ENCODE assay signal across 10 cellular contexts in genomic region chr4:101334963-101335572, GRCh38. TPM values are rescaled to one million over a fixed set of nuclear protein-coding genes. Genes with fewer than 3 reads are reported as not detected.
DNase-seq lines count a peak whose midpoint lies in the region; ATAC-seq and TF ChIP-seq lines count a peak whose summit lies in the region.
"Had no signal": no experiment of that assay in that cellular context is flagged by ENCODE, and none has a peak within 500 bp of the region (broad histone marks: within the 10 kb centered on the region; RNA-seq: fewer than 3 reads in every experiment).

No MANE protein-coding gene starts in this region.

- intact Hi-C loops in CD4-positive, alpha-beta memory T cell (cut with micrococcal nuclease), result no loop called here
- intact Hi-C loops in activated B cell treated with CpG ODN at 0.5 μM for 24 hours (cut with micrococcal nuclease), result loop anchor here (1.0 kb wide), 1 partner anchor 9 kb away; no protein-coding TSS in a partner anchor
- intact Hi-C loops in psoas muscle (cut with DNase I), result loop anchor here in 1 of 2 donors (5.0 kb wide), 1 partner anchor 48 kb away; no protein-coding TSS in a partner anchor

- no peak overlapping the region for H3K4me3 ChIP-seq in CD4-positive, alpha-beta memory T cell (ENCODE audit: low read length in 2 of 2)
- no peak overlapping the region for H3K4me3 ChIP-seq in psoas muscle
- H3K4me3 ChIP-seq: coronary artery had no signal

- TF ChIP-seq CTCF in activated B cell treated with CpG ODN at 0.5 μM for 24 hours (IDR thresholded peaks at IDR 0.05), result no peak
- TF ChIP-seq CTCF in psoas muscle (IDR thresholded peaks at IDR 0.05), result no peak
- no peak for TF ChIP-seq CTCF in foreskin keratinocyte (conservative IDR thresholded peaks at IDR 0.05)

- DNase-seq in CD4-positive, alpha-beta memory T cell, result peak in 2 of 5 donors; percentile 4 to 5
- no peak for DNase-seq in activated B cell treated with CpG ODN at 0.5 μM for 24 hours
- DNase-seq in AML-193 (lab: John Stamatoyannopoulos, UW), result no peak
- no peak for DNase-seq in psoas muscle
- no peak for DNase-seq in foreskin keratinocyte
- DNase-seq in cortex of kidney (lab: John Stamatoyannopoulos, UW), result no peak
- DNase-seq: KBM-7 had no signal

- ATAC-seq in GM19035 (IDR thresholded peaks at IDR 0.05; ENCODE audit: unreplicated experiment) (peak; percentile 48), HG02973 (IDR thresholded peaks at IDR 0.05; ENCODE audit: unreplicated experiment) (peak; percentile 66), activated B cell treated with CpG ODN at 0.5 μM for 24 hours (ENCODE audit: low read depth) (peak; percentile 26), psoas muscle (no peak), foreskin keratinocyte (no peak)

- POLR2A ChIA-PET in CD4-positive, alpha-beta memory T cell (lab: Charles Lee; ENCODE audit: partially characterized antibody), result interaction anchor here (1.7 kb wide), 1 partner anchor 12 kb away, joined by 6 read pairs; the partner anchor contains the start of gene PPP3CA
- POLR2A ChIA-PET in activated B cell treated with CpG ODN at 0.5 μM for 24 hours (lab: Charles Lee), result no interaction called here

- H3K4me3 Mint-ChIP-seq in CD4-positive, alpha-beta memory T cell, result peak overlapping the region in 7 of 8 donors; percentile 3 to 79 (median 46)
- H3K4me3 Mint-ChIP-seq in activated B cell treated with CpG ODN at 0.5 μM for 24 hours, result no peak overlapping the region

- no peaks in the 10 kb centered on the region for H3K36me3 ChIP-seq in CD4-positive, alpha-beta memory T cell (ENCODE audit: insufficient read depth, low read length)
- no peaks in the 10 kb centered on the region for H3K36me3 ChIP-seq in psoas muscle (ENCODE audit: insufficient read depth in 1 of 2, low read depth in 1 of 2)

- H3K4me1 ChIP-seq in CD4-positive, alpha-beta memory T cell (ENCODE audit: insufficient read depth, low read length), result peaks cover 49% of the 10 kb centered on the region
- H3K4me1 ChIP-seq in psoas muscle (peaks cover 31% of the 10 kb centered on the region), foreskin keratinocyte (peaks cover 32% of the 10 kb centered on the region)

- no peaks in the 10 kb centered on the region for H3K36me3 Mint-ChIP-seq in CD4-positive, alpha-beta memory T cell
- H3K36me3 Mint-ChIP-seq in activated B cell treated with CpG ODN at 0.5 μM for 24 hours (ENCODE audit: low read depth), result peaks cover 28% of the 10 kb centered on the region

- 58 to 75% (median 62%) methylated on average over 6 of the region's 6 CpGs for WGBS in psoas muscle, 3 donors

- H3K9me3 ChIP-seq in CD4-positive, alpha-beta memory T cell (ENCODE audit: control insufficient read depth in 1 of 2, low read length in 2 of 2), result no peaks in the 10 kb centered on the region
- no peaks in the 10 kb centered on the region for H3K9me3 ChIP-seq in psoas muscle

- H3K27ac Mint-ChIP-seq in CD4-positive, alpha-beta memory T cell, result peak overlapping the region in 5 of 7 donors; percentile 8 to 85 (median 39)
- peak overlapping the region; percentile 25 for H3K27ac Mint-ChIP-seq in activated B cell treated with CpG ODN at 0.5 μM for 24 hours

- no peaks in the 10 kb centered on the region for H3K27me3 ChIP-seq in CD4-positive, alpha-beta memory T cell (ENCODE audit: insufficient read depth, low read length)
- H3K27me3 ChIP-seq in psoas muscle (ENCODE audit: insufficient read depth in 3 of 3, low read length in 2 of 3) (no peaks in the 10 kb centered on the region), foreskin keratinocyte (no peaks in the 10 kb centered on the region)

- no peak overlapping the region for H3K27ac ChIP-seq in CD4-positive, alpha-beta memory T cell (ENCODE audit: low read depth, low read length)
- H3K27ac ChIP-seq in psoas muscle, result no peak overlapping the region
- H3K27ac ChIP-seq in foreskin keratinocyte, result no peak overlapping the region
- H3K27ac ChIP-seq: coronary artery had no signal

- no peaks in the 10 kb centered on the region for H3K27me3 Mint-ChIP-seq in CD4-positive, alpha-beta memory T cell
- H3K27me3 Mint-ChIP-seq in activated B cell treated with CpG ODN at 0.5 μM for 24 hours, result no peaks in the 10 kb centered on the region

- H3K4me1 Mint-ChIP-seq in CD4-positive, alpha-beta memory T cell, result peaks cover 57 to 89% (median 73%) of the 10 kb centered on the region in 4 donors
- peaks cover 86% of the 10 kb centered on the region for H3K4me1 Mint-ChIP-seq in activated B cell treated with CpG ODN at 0.5 μM for 24 hours

- CTCF ChIA-PET in CD4-positive, alpha-beta memory T cell (lab: Charles Lee; ENCODE audit: partially characterized antibody), result no interaction called here
- CTCF ChIA-PET in activated B cell treated with CpG ODN at 0.5 μM for 24 hours (lab: Charles Lee), result no interaction called here

- H3K9me3 Mint-ChIP-seq in CD4-positive, alpha-beta memory T cell, result no peaks in the 10 kb centered on the region
- H3K9me3 Mint-ChIP-seq in activated B cell treated with CpG ODN at 0.5 μM for 24 hours, result no peaks in the 10 kb centered on the region

RNA-seq across cellular contexts. Expression of gene PPP3CA, which starts 12.3 kb away (rescaled TPM):
- total RNA-seq in CD4-positive, alpha-beta memory T cell, result 10 to 100 TPM; 38.3 to 41.8 TPM
- 1 to 10 TPM; 5.0 to 7.4 TPM for polyA plus RNA-seq in CD4-positive, alpha-beta memory T cell
- 72.8 and 78.8 TPM in 2 replicates for total RNA-seq in activated B cell treated with CpG ODN at 0.5 μM for 24 hours
- 10 to 100 TPM; 32.6 to 65.9 (median 36.7) TPM for total RNA-seq in psoas muscle
- 10 to 100 TPM; 10.4 to 15.3 (median 12.5) TPM for polyA plus RNA-seq in psoas muscle
- total RNA-seq in foreskin keratinocyte, result 53.3 and 60.3 TPM in 2 replicates
- polyA plus RNA-seq in foreskin keratinocyte, result 20.5 and 20.9 TPM in 2 replicates

Comparison
In these comparisons a context has a peak if more than half of its experiments do, and no peak if none do; other contexts are left out.
1. ATAC-seq: peak in GM19035 (single experiment), HG02973 (single experiment) and activated B cell treated with CpG ODN at 0.5 μM for 24 hours (single experiment); none in psoas muscle (0 of 4) and foreskin keratinocyte (single experiment).